1 cellular context compared by ENCODE assay signal in genomic region chr4:159106636-159107035, GRCh38.
TF ChIP-seq lines count a peak whose summit lies in the region.

No MANE protein-coding gene starts in this region.

TF ChIP-seq in endothelial cell of umbilical vein, 7 proteins besides CTCF, POLR2A, EP300 and RAD21:
- no peak for TF ChIP-seq JUN (IDR thresholded peaks at IDR 0.05; ENCODE audit: borderline replicate concordance, insufficient read depth, insufficient read length, low read depth)
- TF ChIP-seq MYC (IDR thresholded peaks at IDR 0.05; ENCODE audit: low read depth, low read length) = no peak
- TF ChIP-seq POLR2AphosphoS5 (IDR thresholded peaks at IDR 0.05; ENCODE audit: insufficient read depth, low read depth, low read length) = no peak
- no peak for TF ChIP-seq FOS (IDR thresholded peaks at IDR 0.05; ENCODE audit: borderline replicate concordance, insufficient read depth, low read length)
- TF ChIP-seq MAX (IDR thresholded peaks at IDR 0.05; ENCODE audit: insufficient read depth, insufficient read length) = no peak
- TF ChIP-seq EZH2 (IDR thresholded peaks at IDR 0.05; ENCODE audit: borderline replicate concordance, low read depth, low read length, severe bottlenecking) = no peak
- no peak for TF ChIP-seq GATA2 (IDR thresholded peaks at IDR 0.05; ENCODE audit: insufficient read depth, insufficient read length, low read depth, low read length)
